Comparison of ENCODE assay signal across 1 cellular context in the genomic region with DNA sequence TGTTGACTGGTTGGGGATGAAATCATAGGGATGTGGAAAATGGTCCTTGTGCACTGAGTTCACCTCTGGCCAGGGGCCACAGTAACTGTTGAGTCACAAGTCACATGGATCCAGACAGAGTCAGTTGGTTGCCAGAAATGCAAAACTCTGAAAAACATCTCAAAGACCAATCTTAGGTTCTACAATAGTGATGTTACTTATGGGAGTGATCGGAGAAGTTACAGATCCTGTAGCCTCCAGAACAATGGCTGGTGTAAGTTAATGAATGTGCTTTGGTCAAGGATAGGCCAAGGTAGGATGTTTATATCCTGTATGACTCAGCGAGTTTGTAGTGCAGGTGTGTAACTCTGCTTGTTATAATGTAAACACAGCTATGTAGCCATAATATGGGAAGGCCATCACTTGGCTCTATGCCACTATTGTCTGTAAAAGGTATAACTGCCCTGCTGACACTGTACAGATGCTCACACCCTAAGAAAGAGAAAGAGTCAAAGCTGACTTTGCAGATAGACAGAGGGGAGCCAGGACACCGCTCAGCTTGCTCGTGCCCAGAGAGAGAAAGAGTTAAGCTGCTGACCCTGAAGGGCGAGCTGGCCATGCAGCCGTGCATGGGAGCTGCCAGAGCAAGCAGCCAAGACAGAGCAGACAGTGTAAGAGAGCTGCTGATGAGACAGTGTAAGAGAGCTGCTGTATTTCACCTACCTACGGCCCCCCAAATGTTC.
TF ChIP-seq lines count a peak whose summit lies in the region.

No MANE protein-coding gene starts in this region.

TF ChIP-seq in HepG2, 621 proteins besides CTCF, POLR2A, EP300 and RAD21 (continued from another document and continues in another):
- peak; percentile 86 for TF ChIP-seq ZNF280D (CRISPR knock-in tag; IDR thresholded peaks at IDR 0.05)
- peak; percentile 79 for TF ChIP-seq ZGPAT (CRISPR knock-in tag; IDR thresholded peaks at IDR 0.05)
- no peak for TF ChIP-seq ZKSCAN8 (CRISPR knock-in tag; IDR thresholded peaks at IDR 0.05; ENCODE audit: borderline replicate concordance)
- TF ChIP-seq, protein P1, sequence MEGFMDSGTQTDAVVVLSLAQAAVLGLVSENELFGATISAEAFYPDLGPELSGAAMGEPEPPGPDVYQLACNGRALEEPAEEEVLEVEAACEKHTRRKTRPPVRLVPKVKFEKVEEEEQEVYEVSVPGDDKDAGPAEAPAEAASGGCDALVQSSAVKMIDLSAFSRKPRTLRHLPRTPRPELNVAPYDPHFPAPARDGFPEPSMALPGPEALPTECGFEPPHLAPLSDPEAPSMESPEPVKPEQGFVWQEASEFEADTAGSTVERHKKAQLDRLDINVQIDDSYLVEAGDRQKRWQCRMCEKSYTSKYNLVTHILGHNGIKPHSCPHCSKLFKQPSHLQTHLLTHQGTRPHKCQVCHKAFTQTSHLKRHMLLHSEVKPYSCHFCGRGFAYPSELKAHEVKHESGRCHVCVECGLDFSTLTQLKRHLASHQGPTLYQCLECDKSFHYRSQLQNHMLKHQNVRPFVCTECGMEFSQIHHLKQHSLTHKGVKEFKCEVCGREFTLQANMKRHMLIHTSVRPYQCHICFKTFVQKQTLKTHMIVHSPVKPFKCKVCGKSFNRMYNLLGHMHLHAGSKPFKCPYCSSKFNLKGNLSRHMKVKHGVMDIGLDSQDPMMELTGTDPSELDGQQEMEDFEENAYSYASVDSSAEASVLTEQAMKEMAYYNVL (CRISPR knock-in tag; IDR thresholded peaks at IDR 0.05; ENCODE audit: borderline replicate concordance) = no peak
- peak; percentile 52; the same call in 1 of the 2 replicates for TF ChIP-seq FOXK2 (IDR thresholded peaks at IDR 0.05)
- TF ChIP-seq SMAD3 (CRISPR knock-in tag; IDR thresholded peaks at IDR 0.05) = peak; percentile 59; the same call in 1 of the 2 replicates
- TF ChIP-seq SNAPC5 (CRISPR knock-in tag; IDR thresholded peaks at IDR 0.05; ENCODE audit: borderline replicate concordance) = no peak
- TF ChIP-seq ZNF644 (CRISPR knock-in tag; IDR thresholded peaks at IDR 0.05; ENCODE audit: low read depth) = peak; percentile 42; the same call in 1 of the 2 replicates
- TF ChIP-seq, protein P2, sequence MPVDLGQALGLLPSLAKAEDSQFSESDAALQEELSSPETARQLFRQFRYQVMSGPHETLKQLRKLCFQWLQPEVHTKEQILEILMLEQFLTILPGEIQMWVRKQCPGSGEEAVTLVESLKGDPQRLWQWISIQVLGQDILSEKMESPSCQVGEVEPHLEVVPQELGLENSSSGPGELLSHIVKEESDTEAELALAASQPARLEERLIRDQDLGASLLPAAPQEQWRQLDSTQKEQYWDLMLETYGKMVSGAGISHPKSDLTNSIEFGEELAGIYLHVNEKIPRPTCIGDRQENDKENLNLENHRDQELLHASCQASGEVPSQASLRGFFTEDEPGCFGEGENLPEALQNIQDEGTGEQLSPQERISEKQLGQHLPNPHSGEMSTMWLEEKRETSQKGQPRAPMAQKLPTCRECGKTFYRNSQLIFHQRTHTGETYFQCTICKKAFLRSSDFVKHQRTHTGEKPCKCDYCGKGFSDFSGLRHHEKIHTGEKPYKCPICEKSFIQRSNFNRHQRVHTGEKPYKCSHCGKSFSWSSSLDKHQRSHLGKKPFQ (CRISPR knock-in tag; IDR thresholded peaks at IDR 0.05; ENCODE audit: insufficient replicate concordance) = peak; percentile 36
- no peak for TF ChIP-seq ZFP82 (CRISPR knock-in tag; IDR thresholded peaks at IDR 0.05; ENCODE audit: borderline replicate concordance)
- TF ChIP-seq ZSCAN21 (CRISPR knock-in tag; IDR thresholded peaks at IDR 0.05; ENCODE audit: borderline replicate concordance) = peak; percentile 54
- TF ChIP-seq KAT7 (CRISPR knock-in tag; IDR thresholded peaks at IDR 0.05; ENCODE audit: borderline replicate concordance) = 0 out of 2 replicates have a peak, but pooled peaks have one; percentile 33
- no peak for TF ChIP-seq ZSCAN20 (CRISPR knock-in tag; IDR thresholded peaks at IDR 0.05; ENCODE audit: borderline replicate concordance)
- no peak for TF ChIP-seq PCBP2 (optimal IDR thresholded peaks at IDR 0.05; ENCODE audit: low read depth, low read length, poor library complexity, severe bottlenecking)
- TF ChIP-seq ZFP36L1 (CRISPR knock-in tag; IDR thresholded peaks at IDR 0.05) = peak; percentile 50; the same call in 1 of the 2 replicates
- no peak for TF ChIP-seq MYC (CRISPR knock-in tag; IDR thresholded peaks at IDR 0.05; ENCODE audit: borderline replicate concordance)
- peak; percentile 48; the same call in 1 of the 2 replicates for TF ChIP-seq HMG20B (CRISPR knock-in tag; conservative IDR thresholded peaks at IDR 0.05)
- TF ChIP-seq ATF3 (CRISPR knock-in tag; IDR thresholded peaks at IDR 0.05) = no peak; the same call in 1 of the 2 replicates
- no peak for TF ChIP-seq ATM (IDR thresholded peaks at IDR 0.05; ENCODE audit: borderline replicate concordance)
- peak; percentile 61; the same call in 1 of the 2 replicates for TF ChIP-seq ISL2 (CRISPR knock-in tag; IDR thresholded peaks at IDR 0.05)
- no peak for TF ChIP-seq FOXC1 (CRISPR knock-in tag; IDR thresholded peaks at IDR 0.05; ENCODE audit: borderline replicate concordance)
- TF ChIP-seq ONECUT2 (CRISPR knock-in tag; IDR thresholded peaks at IDR 0.05) = no peak
- TF ChIP-seq, protein P3, sequence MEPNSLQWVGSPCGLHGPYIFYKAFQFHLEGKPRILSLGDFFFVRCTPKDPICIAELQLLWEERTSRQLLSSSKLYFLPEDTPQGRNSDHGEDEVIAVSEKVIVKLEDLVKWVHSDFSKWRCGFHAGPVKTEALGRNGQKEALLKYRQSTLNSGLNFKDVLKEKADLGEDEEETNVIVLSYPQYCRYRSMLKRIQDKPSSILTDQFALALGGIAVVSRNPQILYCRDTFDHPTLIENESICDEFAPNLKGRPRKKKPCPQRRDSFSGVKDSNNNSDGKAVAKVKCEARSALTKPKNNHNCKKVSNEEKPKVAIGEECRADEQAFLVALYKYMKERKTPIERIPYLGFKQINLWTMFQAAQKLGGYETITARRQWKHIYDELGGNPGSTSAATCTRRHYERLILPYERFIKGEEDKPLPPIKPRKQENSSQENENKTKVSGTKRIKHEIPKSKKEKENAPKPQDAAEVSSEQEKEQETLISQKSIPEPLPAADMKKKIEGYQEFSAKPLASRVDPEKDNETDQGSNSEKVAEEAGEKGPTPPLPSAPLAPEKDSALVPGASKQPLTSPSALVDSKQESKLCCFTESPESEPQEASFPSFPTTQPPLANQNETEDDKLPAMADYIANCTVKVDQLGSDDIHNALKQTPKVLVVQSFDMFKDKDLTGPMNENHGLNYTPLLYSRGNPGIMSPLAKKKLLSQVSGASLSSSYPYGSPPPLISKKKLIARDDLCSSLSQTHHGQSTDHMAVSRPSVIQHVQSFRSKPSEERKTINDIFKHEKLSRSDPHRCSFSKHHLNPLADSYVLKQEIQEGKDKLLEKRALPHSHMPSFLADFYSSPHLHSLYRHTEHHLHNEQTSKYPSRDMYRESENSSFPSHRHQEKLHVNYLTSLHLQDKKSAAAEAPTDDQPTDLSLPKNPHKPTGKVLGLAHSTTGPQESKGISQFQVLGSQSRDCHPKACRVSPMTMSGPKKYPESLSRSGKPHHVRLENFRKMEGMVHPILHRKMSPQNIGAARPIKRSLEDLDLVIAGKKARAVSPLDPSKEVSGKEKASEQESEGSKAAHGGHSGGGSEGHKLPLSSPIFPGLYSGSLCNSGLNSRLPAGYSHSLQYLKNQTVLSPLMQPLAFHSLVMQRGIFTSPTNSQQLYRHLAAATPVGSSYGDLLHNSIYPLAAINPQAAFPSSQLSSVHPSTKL (CRISPR knock-in tag; IDR thresholded peaks at IDR 0.05) = peak; percentile 93
- TF ChIP-seq POLR2AphosphoS5 (IDR thresholded peaks at IDR 0.05; ENCODE audit: low read depth, low read length) = no peak
- no peak for TF ChIP-seq ZNF576 (CRISPR knock-in tag; IDR thresholded peaks at IDR 0.05)
- no peak for TF ChIP-seq ZNF589 (CRISPR knock-in tag; conservative IDR thresholded peaks at IDR 0.05)
- no peak for TF ChIP-seq HNF4G (IDR thresholded peaks at IDR 0.05; ENCODE audit: borderline replicate concordance, low read depth, low read length)
- no peak for TF ChIP-seq HNF4G (CRISPR knock-in tag; IDR thresholded peaks at IDR 0.05; ENCODE audit: borderline replicate concordance, low read depth)
- TF ChIP-seq CREBL2 (CRISPR knock-in tag; IDR thresholded peaks at IDR 0.05; ENCODE audit: borderline replicate concordance) = no peak
- TF ChIP-seq FOXK1 (CRISPR knock-in tag; IDR thresholded peaks at IDR 0.05; ENCODE audit: borderline replicate concordance, low read depth) = peak; percentile 93
- peak; percentile 71; the same call in 1 of the 2 replicates for TF ChIP-seq ZNF292 (CRISPR knock-in tag; IDR thresholded peaks at IDR 0.05; ENCODE audit: borderline replicate concordance, low read depth)
- peak; percentile 53; the same call in 1 of the 2 replicates for TF ChIP-seq ZMYM4 (CRISPR knock-in tag; IDR thresholded peaks at IDR 0.05)
- no peak for TF ChIP-seq ATF5 (CRISPR knock-in tag; IDR thresholded peaks at IDR 0.05; ENCODE audit: low read depth)
- 0 out of 2 replicates have a peak, but pooled peaks have one; percentile 49 for TF ChIP-seq ZNF430 (CRISPR knock-in tag; IDR thresholded peaks at IDR 0.05)
- TF ChIP-seq ZMAT3 (CRISPR knock-in tag; conservative IDR thresholded peaks at IDR 0.05) = no peak
- TF ChIP-seq SOX6 (IDR thresholded peaks at IDR 0.05) = no peak
- TF ChIP-seq SOX6 (CRISPR knock-in tag; IDR thresholded peaks at IDR 0.05) = peak; percentile 99
- TF ChIP-seq SMARCC2 (IDR thresholded peaks at IDR 0.05) = no peak
- TF ChIP-seq PAF1 (CRISPR knock-in tag; IDR thresholded peaks at IDR 0.05) = no peak
- no peak for TF ChIP-seq ATAD3A (CRISPR knock-in tag; IDR thresholded peaks at IDR 0.05)
- TF ChIP-seq SRF (IDR thresholded peaks at IDR 0.05; ENCODE audit: low read depth, low read length) = no peak
- no peak for TF ChIP-seq GTF3A (CRISPR knock-in tag; conservative IDR thresholded peaks at IDR 0.05)
- TF ChIP-seq ZEB1 (IDR thresholded peaks at IDR 0.05; ENCODE audit: insufficient replicate concordance, low read depth) = peak; percentile 89
- TF ChIP-seq GATA4 (IDR thresholded peaks at IDR 0.05; ENCODE audit: borderline replicate concordance, low read depth) = no peak; the same call in 1 of the 2 replicates
- TF ChIP-seq ZNF816 (CRISPR knock-in tag; IDR thresholded peaks at IDR 0.05; ENCODE audit: borderline replicate concordance) = no peak
- TF ChIP-seq, protein P4, sequence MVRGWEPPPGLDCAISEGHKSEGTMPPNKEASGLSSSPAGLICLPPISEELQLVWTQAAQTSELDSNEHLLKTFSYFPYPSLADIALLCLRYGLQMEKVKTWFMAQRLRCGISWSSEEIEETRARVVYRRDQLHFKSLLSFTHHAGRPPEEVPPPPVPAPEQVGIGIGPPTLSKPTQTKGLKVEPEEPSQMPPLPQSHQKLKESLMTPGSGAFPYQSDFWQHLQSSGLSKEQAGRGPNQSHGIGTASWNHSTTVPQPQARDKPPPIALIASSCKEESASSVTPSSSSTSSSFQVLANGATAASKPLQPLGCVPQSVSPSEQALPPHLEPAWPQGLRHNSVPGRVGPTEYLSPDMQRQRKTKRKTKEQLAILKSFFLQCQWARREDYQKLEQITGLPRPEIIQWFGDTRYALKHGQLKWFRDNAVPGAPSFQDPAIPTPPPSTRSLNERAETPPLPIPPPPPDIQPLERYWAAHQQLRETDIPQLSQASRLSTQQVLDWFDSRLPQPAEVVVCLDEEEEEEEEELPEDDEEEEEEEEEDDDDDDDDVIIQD (CRISPR knock-in tag; IDR thresholded peaks at IDR 0.05; ENCODE audit: low read depth) = peak; percentile 72
